Comparison of ENCODE assay signal across 17 cellular contexts in genomic region chr17:75646626-75646968, GRCh38. TPM values are rescaled to one million over a fixed set of nuclear protein-coding genes. Genes with fewer than 3 reads are reported as not detected.
DNase-seq lines count a peak whose midpoint lies in the region; ATAC-seq, FAIRE-seq and TF ChIP-seq lines count a peak whose summit lies in the region.
"Had no signal": no experiment of that assay in that cellular context is flagged by ENCODE, and none has a peak within 500 bp of the region (broad histone marks: within the 10 kb centered on the region; RNA-seq: fewer than 3 reads in every experiment).

No MANE protein-coding gene starts in this region.

- ATAC-seq in GM19324 (IDR thresholded peaks at IDR 0.05; ENCODE audit: low FRiP score, unreplicated experiment), result peak; percentile 17
- no peak for ATAC-seq in GM12878
- peak; percentile 4 for ATAC-seq in left lobe of liver
- no peak for ATAC-seq in GM21526 (IDR thresholded peaks at IDR 0.05; ENCODE audit: low FRiP score, unreplicated experiment)

- H4K20me1 ChIP-seq in GM12878 (ENCODE audit: control insufficient read depth, insufficient read depth) (no peaks in the 10 kb centered on the region), smooth muscle cell (ENCODE audit: low read depth) (no peaks in the 10 kb centered on the region)

- intact Hi-C loops in GM12878 (cut with micrococcal nuclease; ENCODE audit: unreplicated experiment), result no loop called here

- H3F3A ChIP-seq in smooth muscle cell (ENCODE audit: low read depth), result no peaks in the 10 kb centered on the region

- no peaks in the 10 kb centered on the region; the same call in 1 of the 2 replicates for H3K27me3 Mint-ChIP-seq in HFFc6 (ENCODE audit: insufficient read depth)

- in situ Hi-C loops in GM12878 (cut with MboI), result no loop called here

- TSS peak; percentile 88 for BruUV-seq in GM12878 (replicated peaks; lab: Mats Ljungman, UMichigan)

- H3K4me1 ChIP-seq in GM12878 (ENCODE audit: control insufficient read depth, insufficient read depth, low read length) (peaks cover 14% of the 10 kb centered on the region), smooth muscle cell (ENCODE audit: low read depth) (no peaks in the 10 kb centered on the region)

- peak overlapping the region; percentile 69; the same call in 1 of the 2 replicates for H3K27ac ChIP-seq in GM12878 (ENCODE audit: control insufficient read depth, insufficient read depth)
- peak overlapping the region; percentile 97 for H3K27ac ChIP-seq in smooth muscle cell (ENCODE audit: low read depth)
- H3K27ac ChIP-seq: C4-2B, neutrophil had no signal

- no peaks in the 10 kb centered on the region for H3K4me1 Mint-ChIP-seq in HFFc6 (ENCODE audit: low read depth)

- DNase-seq in GM12878 (ENCODE audit: low read depth, low spot score) (no peak), left lobe of liver (ENCODE audit: low spot score) (no peak), smooth muscle cell (lab: John Stamatoyannopoulos, UW; ENCODE audit: unreplicated experiment) (no peak), HFFc6 (no peak), DMS79 (lab: John Stamatoyannopoulos, UW) (no peak), DMS 273 (lab: John Stamatoyannopoulos, UW; ENCODE audit: unreplicated experiment) (no peak)
- DNase-seq: activated CD4-positive, alpha-beta T cell treated with anti-CD3 and anti-CD28 coated beads, Interleukin-2, amount 50 U/mL, for 48 hours; activated gamma-delta T cell treated with Interleukin-2 at 50 U/mL for 16 hours; cerebellar nuclear complex; foreskin fibroblast; NCI-H446; stimulated activated CD8-positive, alpha-beta memory T cell treated with anti-CD3 and anti-CD28 coated beads, Interleukin-4, amount 100 ng/mL, for 48 hours had no signal

- no peak for TF ChIP-seq CTCF in GM12878 (IDR thresholded peaks at IDR 0.05 in 2 of 3, conservative IDR thresholded peaks at IDR 0.05 in 1 of 3; ENCODE audit: control insufficient read depth in 2 of 3, extremely low read depth in 1 of 3, insufficient read depth in 1 of 3, low read depth in 3 of 3, low read length in 3 of 3)
- no peak for TF ChIP-seq CTCF in smooth muscle cell (IDR thresholded peaks at IDR 0.05; ENCODE audit: borderline replicate concordance, insufficient read depth, poor library complexity, severe bottlenecking)
- TF ChIP-seq CTCF in HFFc6 (IDR thresholded peaks at IDR 0.05), result no peak

- TF ChIP-seq POLR2A in GM12878 (IDR thresholded peaks at IDR 0.05; ENCODE audit: low read depth, low read length), result no peak

- CTCF ChIA-PET in GM12878 (lab: Yijun Ruan, JAX), result interaction anchor here (0.9 to 19.5 kb wide), 12 partner anchors 8 to 118 kb away, joined by 3 to 349 read pairs (median 6); partner anchors contain the start of genes GALK1, RECQL5, SAP30BP and SMIM5

- H3K27me3 ChIP-seq in GM12878 (replicated peaks in 1 of 2; ENCODE audit: control insufficient read depth in 2 of 2, insufficient read depth in 2 of 2, low read length in 1 of 2) (no peaks in the 10 kb centered on the region), smooth muscle cell (ENCODE audit: low read depth) (no peaks in the 10 kb centered on the region)
- H3K27me3 ChIP-seq: neutrophil had no signal

- POLR2A ChIA-PET in GM12878 (lab: Charles Lee), result interaction anchor here (0.6 to 2.1 kb wide), 8 partner anchors 8 to 438 kb away, joined by 3 to 12 read pairs (median 4); partner anchors contain the start of genes RECQL5 and SMIM5

- H3K36me3 Mint-ChIP-seq in HFFc6 (ENCODE audit: low read depth), result no peaks in the 10 kb centered on the region

- no peak for TF ChIP-seq RAD21 in GM12878 (IDR thresholded peaks at IDR 0.05; ENCODE audit: insufficient read depth, low read depth, low read length)

- H2AFZ ChIP-seq in GM12878 (ENCODE audit: control insufficient read depth, low read depth, low read length), result no peak overlapping the region; the same call in 1 of the 2 replicates
- H2AFZ ChIP-seq in smooth muscle cell (ENCODE audit: low read depth), result no peak overlapping the region

- no peaks in the 10 kb centered on the region for H3K9me3 ChIP-seq in GM12878 (replicated peaks; ENCODE audit: control insufficient read depth, insufficient read depth, low read length)
- H3K9me3 ChIP-seq in smooth muscle cell (replicated peaks; ENCODE audit: low read depth), result no peaks in the 10 kb centered on the region
- H3K9me3 ChIP-seq: neutrophil had no signal

- no peak overlapping the region for H3K4me3 ChIP-seq in GM12878
- no peak overlapping the region for H3K4me3 ChIP-seq in smooth muscle cell

- FAIRE-seq in GM12878 (lab: Jason Lieb, UNC), result no peak

- no peak overlapping the region for H3K9ac ChIP-seq in GM12878 (ENCODE audit: control insufficient read depth, insufficient read depth, low read length)
- H3K9ac ChIP-seq in smooth muscle cell (ENCODE audit: low read depth), result peak overlapping the region; percentile 93

- 88% methylated on average over 7 of the region's 7 CpGs for WGBS in GM12878 (ENCODE audit: insufficient coverage, insufficient replicate concordance, low lambda C conversion rate, missing lambda C conversion rate)
- WGBS in smooth muscle cell (ENCODE audit: low lambda C conversion rate), result 98% methylated on average over 7 of the region's 7 CpGs

- no peaks in the 10 kb centered on the region for H3K79me2 ChIP-seq in GM12878 (ENCODE audit: control insufficient read depth, insufficient read depth, low read length)
- no peaks in the 10 kb centered on the region for H3K79me2 ChIP-seq in smooth muscle cell (ENCODE audit: low read depth)

- H3K36me3 ChIP-seq in GM12878 (ENCODE audit: control insufficient read depth in 2 of 2, insufficient read depth in 2 of 2, low read length in 1 of 2), result peaks cover 3 to 14% of the 10 kb centered on the region in 2 experiments; a peak in 3 of 4 replicates
- no peaks in the 10 kb centered on the region for H3K36me3 ChIP-seq in smooth muscle cell (ENCODE audit: low read depth)

- RAD21 ChIA-PET in GM12878 (lab: Charles Lee; ENCODE audit: unreplicated experiment), result interaction anchor here (0.8 to 4.3 kb wide), 11 partner anchors 10 to 162 kb away, joined by 3 to 33 read pairs (median 3); partner anchors contain the start of gene SMIM5

- TF ChIP-seq EP300 in GM12878 (IDR thresholded peaks at IDR 0.05; ENCODE audit: borderline replicate concordance in 1 of 2, control insufficient read depth in 1 of 2, low read depth in 2 of 2, low read length in 2 of 2), result no peak

- H3K27ac Mint-ChIP-seq in HFFc6, result no peak overlapping the region

- H3K4me3 Mint-ChIP-seq in HFFc6, result no peak overlapping the region
- H3K4me3 Mint-ChIP-seq: T-helper 2 cell treated with Interferon-gamma antibody and Interleukin-4, amounts not matched to agents 5 μg/mL and 100 μg/mL, for 36 hours had no signal

- no peaks in the 10 kb centered on the region for H3K9me3 Mint-ChIP-seq in HFFc6
- H3K9me3 Mint-ChIP-seq: T-helper 2 cell treated with Interferon-gamma antibody and Interleukin-4, amounts not matched to agents 5 μg/mL and 100 μg/mL, for 36 hours had no signal

- SMC1A ChIA-PET in GM12878 (lab: Charles Lee; ENCODE audit: uncharacterized antibody, unreplicated experiment), result interaction anchor here (0.7 to 4.5 kb wide), 11 partner anchors 8 to 901 kb away, joined by 3 to 28 read pairs (median 4); partner anchors contain the start of genes RECQL5, SAP30BP and SMIM5

- no peak overlapping the region for H3K4me2 ChIP-seq in GM12878 (ENCODE audit: control insufficient read depth, insufficient read depth)
- no peak overlapping the region for H3K4me2 ChIP-seq in smooth muscle cell

RNA-seq across cellular contexts. Expression of gene SMIM5, which starts 13.4 kb away (rescaled TPM):
- total RNA-seq in GM12878 (2013; cell fraction: nucleolus; rRNA removed), result 0.38 and 0.61 TPM in 2 replicates
- total RNA-seq in GM12878 (2014; rRNA removed), result not detected in 2 replicates
- not detected in 2 replicates for total RNA-seq in GM12878 (2014; rRNA removed; fragmentation: Illumina TruSeq; extraction: Trizol)
- not detected in 2 replicates for total RNA-seq in GM12878 (2021)
- 0.07 TPM for polyA plus RNA-seq in GM12878 (2011; ENCODE audit: low read depth)
- not detected in 2 replicates for polyA plus RNA-seq in GM12878 (2011; rRNA removed)
- not detected in 2 replicates for polyA plus RNA-seq in GM12878 (2011; cell fraction: cytosol; rRNA removed)
- 0.20 TPM in 1 of 2 replicates, not detected in the other for polyA plus RNA-seq in GM12878 (2011; cell fraction: nucleus; rRNA removed)
- polyA plus RNA-seq in GM12878 (2012), result 0.20 and 0.39 TPM in 2 replicates
- polyA plus RNA-seq in GM12878 (2014; fragmentation: Illumina TruSeq; extraction: Trizol), result not detected in 2 replicates
- polyA plus RNA-seq in GM12878 (2014; fragmentation: Nextera tagmentation; extraction: Ambion mirVana), result not detected
- polyA plus RNA-seq in GM12878 (2014; rRNA removed), result 0.04 TPM in 1 of 2 replicates, not detected in the other
- polyA plus RNA-seq in GM12878 (2016; fragmentation: Nextera tagmentation; extraction: Ambion mirVana), result under 1 TPM; 0.08 to 0.11 TPM
- polyA minus RNA-seq in GM12878 (2011; rRNA and poly(A)+ RNA removed), result not detected in 2 replicates
- polyA minus RNA-seq in GM12878 (2011; cell fraction: cytosol; rRNA and poly(A)+ RNA removed), result not detected in 2 replicates
- polyA minus RNA-seq in GM12878 (2011; cell fraction: nucleus; rRNA and poly(A)+ RNA removed), result not detected in 2 replicates
- 0.13 TPM for total RNA-seq in left lobe of liver
- 0.13 and 1.7 TPM in 2 replicates for total RNA-seq in smooth muscle cell
- 0.80 and 1.2 TPM in 2 replicates for polyA plus RNA-seq in smooth muscle cell
- under 1 TPM in 1 of 6 experiments, not detected in 5; 0.09 TPM for total RNA-seq in HFFc6 (2021; fragmentation: NEBNext Ultra II Directional; extraction: Animal tissue kit (Norgen Biotek cat#: 25700))

RNA-seq across cellular contexts. Expression of gene RECQL5, which starts 20.4 kb away (rescaled TPM):
- 112 and 142 TPM in 2 replicates for total RNA-seq in GM12878 (2013; cell fraction: nucleolus; rRNA removed)
- total RNA-seq in GM12878 (2014; rRNA removed) (22.3 and 26.8 TPM in 2 replicates), GM12878 (2014; rRNA removed; fragmentation: Illumina TruSeq; extraction: Trizol) (13.9 and 15.3 TPM in 2 replicates), GM12878 (2021) (30.0 and 32.1 TPM in 2 replicates), left lobe of liver (26.0 TPM), smooth muscle cell (12.5 and 38.2 TPM in 2 replicates)
- 13.1 TPM for polyA plus RNA-seq in GM12878 (2011; ENCODE audit: low read depth)
- polyA plus RNA-seq in GM12878 (2011; rRNA removed) (10.5 and 15.2 TPM in 2 replicates), GM12878 (2014; fragmentation: Illumina TruSeq; extraction: Trizol) (11.2 and 18.0 TPM in 2 replicates), GM12878 (2014; fragmentation: Nextera tagmentation; extraction: Ambion mirVana) (1 to 10 TPM; 3.6 to 6.4 TPM), GM12878 (2014; rRNA removed) (26.6 and 30.6 TPM in 2 replicates), GM12878 (2016; fragmentation: Nextera tagmentation; extraction: Ambion mirVana) (10 to 100 TPM; 26.9 to 27.3 TPM), smooth muscle cell (15.4 and 15.7 TPM in 2 replicates)
- polyA plus RNA-seq in GM12878 (2011; cell fraction: cytosol; rRNA removed), result 15.7 and 17.6 TPM in 2 replicates
- polyA plus RNA-seq in GM12878 (2011; cell fraction: nucleus; rRNA removed), result 194 and 196 TPM in 2 replicates
- 28.1 and 34.0 TPM in 2 replicates for polyA plus RNA-seq in GM12878 (2012)
- 18.1 and 28.2 TPM in 2 replicates for polyA minus RNA-seq in GM12878 (2011; rRNA and poly(A)+ RNA removed)
- polyA minus RNA-seq in GM12878 (2011; cell fraction: cytosol; rRNA and poly(A)+ RNA removed), result 8.1 and 13.6 TPM in 2 replicates
- 29.1 and 47.5 TPM in 2 replicates for polyA minus RNA-seq in GM12878 (2011; cell fraction: nucleus; rRNA and poly(A)+ RNA removed)
- total RNA-seq in HFFc6 (2021; fragmentation: NEBNext Ultra II Directional; extraction: Animal tissue kit (Norgen Biotek cat#: 25700)), result 10 to 100 TPM; 18.7 to 22.6 (median 21.2) TPM

RNA-seq across cellular contexts. Expression of gene SAP30BP, which starts 20.5 kb away (rescaled TPM):
- 99.0 and 115 TPM in 2 replicates for total RNA-seq in GM12878 (2013; cell fraction: nucleolus; rRNA removed)
- total RNA-seq in GM12878 (2014; rRNA removed), result 57.9 and 61.9 TPM in 2 replicates
- total RNA-seq in GM12878 (2014; rRNA removed; fragmentation: Illumina TruSeq; extraction: Trizol), result 67.7 and 71.2 TPM in 2 replicates
- 76.8 and 89.3 TPM in 2 replicates for total RNA-seq in GM12878 (2021)
- polyA plus RNA-seq in GM12878 (2011; ENCODE audit: low read depth), result 40.6 TPM
- 73.7 and 77.4 TPM in 2 replicates for polyA plus RNA-seq in GM12878 (2011; rRNA removed)
- polyA plus RNA-seq in GM12878 (2011; cell fraction: cytosol; rRNA removed), result 90.9 and 110 TPM in 2 replicates
- polyA plus RNA-seq in GM12878 (2011; cell fraction: nucleus; rRNA removed), result 309 and 339 TPM in 2 replicates
- polyA plus RNA-seq in GM12878 (2012), result 64.2 and 66.5 TPM in 2 replicates
- 97.8 and 100 TPM in 2 replicates for polyA plus RNA-seq in GM12878 (2014; fragmentation: Illumina TruSeq; extraction: Trizol)
- 100 to 1,000 TPM; 149 to 166 TPM for polyA plus RNA-seq in GM12878 (2014; fragmentation: Nextera tagmentation; extraction: Ambion mirVana)
- polyA plus RNA-seq in GM12878 (2014; rRNA removed), result 87.7 and 91.2 TPM in 2 replicates
- polyA plus RNA-seq in GM12878 (2016; fragmentation: Nextera tagmentation; extraction: Ambion mirVana), result 100 to 1,000 TPM; 107 to 116 TPM
- polyA minus RNA-seq in GM12878 (2011; rRNA and poly(A)+ RNA removed), result 50.5 and 57.8 TPM in 2 replicates
- polyA minus RNA-seq in GM12878 (2011; cell fraction: cytosol; rRNA and poly(A)+ RNA removed), result 19.1 and 32.4 TPM in 2 replicates
- 33.9 and 65.3 TPM in 2 replicates for polyA minus RNA-seq in GM12878 (2011; cell fraction: nucleus; rRNA and poly(A)+ RNA removed)
- 31.6 TPM for total RNA-seq in left lobe of liver
- 75.4 and 87.7 TPM in 2 replicates for total RNA-seq in smooth muscle cell
- polyA plus RNA-seq in smooth muscle cell, result 119 and 135 TPM in 2 replicates
- 10 to 100 TPM; 68.4 to 81.5 (median 71.4) TPM for total RNA-seq in HFFc6 (2021; fragmentation: NEBNext Ultra II Directional; extraction: Animal tissue kit (Norgen Biotek cat#: 25700))

RNA-seq across cellular contexts. Expression of gene MYO15B, which starts 59.0 kb away (rescaled TPM):
- 43.1 and 49.0 TPM in 2 replicates for total RNA-seq in GM12878 (2013; cell fraction: nucleolus; rRNA removed)
- total RNA-seq in GM12878 (2014; rRNA removed) (4.3 and 6.7 TPM in 2 replicates), GM12878 (2014; rRNA removed; fragmentation: Illumina TruSeq; extraction: Trizol) (2.3 and 2.7 TPM in 2 replicates), GM12878 (2021) (12.3 and 15.4 TPM in 2 replicates), left lobe of liver (34.2 TPM), smooth muscle cell (10.5 and 14.7 TPM in 2 replicates)
- 3.0 TPM for polyA plus RNA-seq in GM12878 (2011; ENCODE audit: low read depth)
- polyA plus RNA-seq in GM12878 (2011; rRNA removed) (0.67 and 0.82 TPM in 2 replicates), GM12878 (2014; fragmentation: Illumina TruSeq; extraction: Trizol) (2.1 and 3.6 TPM in 2 replicates), GM12878 (2014; fragmentation: Nextera tagmentation; extraction: Ambion mirVana) (under 1 TPM in 1 of 2 experiments, not detected in 1; 0.82 TPM), GM12878 (2014; rRNA removed) (9.0 and 11.1 TPM in 2 replicates), GM12878 (2016; fragmentation: Nextera tagmentation; extraction: Ambion mirVana) (1 to 10 TPM; 1.2 to 1.3 TPM), smooth muscle cell (17.5 and 43.9 TPM in 2 replicates)
- polyA plus RNA-seq in GM12878 (2011; cell fraction: cytosol; rRNA removed), result 0.73 and 0.92 TPM in 2 replicates
- polyA plus RNA-seq in GM12878 (2011; cell fraction: nucleus; rRNA removed), result 16.5 and 17.3 TPM in 2 replicates
- 14.4 and 19.5 TPM in 2 replicates for polyA plus RNA-seq in GM12878 (2012)
- 0.59 and 0.62 TPM in 2 replicates for polyA minus RNA-seq in GM12878 (2011; rRNA and poly(A)+ RNA removed)
- not detected in 2 replicates for polyA minus RNA-seq in GM12878 (2011; cell fraction: cytosol; rRNA and poly(A)+ RNA removed)
- polyA minus RNA-seq in GM12878 (2011; cell fraction: nucleus; rRNA and poly(A)+ RNA removed), result 3.1 and 7.0 TPM in 2 replicates
- total RNA-seq in HFFc6 (2021; fragmentation: NEBNext Ultra II Directional; extraction: Animal tissue kit (Norgen Biotek cat#: 25700)), result under 1 TPM in 4 of 6 experiments, not detected in 2; 0.25 to 0.74 (median 0.41) TPM

Comparison
In these comparisons a context has a peak if more than half of its experiments do, and no peak if none do; other contexts are left out.
1. ATAC-seq: peak in GM19324 (single experiment) and left lobe of liver (single experiment); none in GM12878 (single experiment) and GM21526 (single experiment).